In genomic region chr2:233443511-233444183, GRCh38 we compare ENCODE assay signal across 8 cellular contexts.
DNase-seq lines count a peak whose midpoint lies in the region; ATAC-seq and TF ChIP-seq lines count a peak whose summit lies in the region.

No MANE protein-coding gene starts in this region.

- no peak overlapping the region for H3K4me2 ChIP-seq in PC-9

- peaks cover 0 to 1% (median 0%) of the 10 kb centered on the region in 11 donors for H3K9me3 Mint-ChIP-seq in naive thymus-derived CD4-positive, alpha-beta T cell
- H3K9me3 Mint-ChIP-seq in stimulated activated naive B cell treated with anti-CD40 and anti-IgM and Interleukin-4, amounts not matched to agents 10 μg/mL and 1 μg/mL and 100 μg/mL, for 72 hours: no peaks in the 10 kb centered on the region

- 0 out of 2 replicates have a peak, but pooled peaks cover 3% of the 10 kb centered on the region for H4K20me1 ChIP-seq in PC-9 (ENCODE audit: insufficient read depth)

- no peak overlapping the region for H3K4me3 ChIP-seq in PC-9
- no peak overlapping the region for H3K4me3 ChIP-seq in naive thymus-derived CD4-positive, alpha-beta T cell (ENCODE audit: low read length)

- no peaks in the 10 kb centered on the region for H3K27me3 Mint-ChIP-seq in naive thymus-derived CD4-positive, alpha-beta T cell
- no peaks in the 10 kb centered on the region for H3K27me3 Mint-ChIP-seq in stimulated activated naive B cell treated with anti-CD40 and anti-IgM and Interleukin-4, amounts not matched to agents 10 μg/mL and 1 μg/mL and 100 μg/mL, for 72 hours

- intact Hi-C loops in PC-9 (cut with micrococcal nuclease; ENCODE audit: unreplicated experiment): loop anchor here (1.0 to 5.0 kb wide), 7 partner anchors 39 to 837 kb away; no protein-coding TSS in a partner anchor
- intact Hi-C loops in naive thymus-derived CD4-positive, alpha-beta T cell (cut with micrococcal nuclease): loop anchor here (1.0 to 10.0 kb wide), 11 partner anchors 21 to 589 kb away; partner anchors contain the start of gene ATG16L1 (in 1 of the 2)

- peak overlapping the region in 3 of 10 donors; percentile 1 to 51 (median 19) for H3K4me3 Mint-ChIP-seq in naive thymus-derived CD4-positive, alpha-beta T cell
- no peak overlapping the region for H3K4me3 Mint-ChIP-seq in stimulated activated naive B cell treated with anti-CD40 and anti-IgM and Interleukin-4, amounts not matched to agents 10 μg/mL and 1 μg/mL and 100 μg/mL, for 72 hours

- no peaks in the 10 kb centered on the region for H3K9me3 ChIP-seq in PC-9 (ENCODE audit: insufficient read depth, low read depth)
- no peaks in the 10 kb centered on the region for H3K9me3 ChIP-seq in naive thymus-derived CD4-positive, alpha-beta T cell (ENCODE audit: control insufficient read depth in 2 of 3, low read length in 3 of 3)

- BruUV-seq in PC-9 (replicated peaks; lab: Mats Ljungman, UMichigan): no TSS peak

- ATAC-seq in esophagus mucosa (peak; percentile 82), HG03565 (IDR thresholded peaks at IDR 0.05; ENCODE audit: unreplicated experiment) (no peak)
- ATAC-seq in naive thymus-derived CD4-positive, alpha-beta T cell: peak; percentile 96
- peak; percentile 93 to 94 for ATAC-seq in stimulated activated naive B cell treated with anti-CD40 and anti-IgM and Interleukin-4, amounts not matched to agents 10 μg/mL and 1 μg/mL and 100 μg/mL, for 72 hours (replicated peaks)

- no peak overlapping the region for H3K27ac ChIP-seq in PC-9
- H3K27ac ChIP-seq in naive thymus-derived CD4-positive, alpha-beta T cell (ENCODE audit: low read depth, low read length): peak overlapping the region; percentile 30

- DNase-seq in GDM1 (lab: John Stamatoyannopoulos, UW) (peak; percentile 55), HuH-7.5 (ENCODE audit: low spot score) (peak; percentile 96), PC-9 (peak; percentile 70 to 85)
- DNase-seq in activated T-cell treated with anti-CD3 and anti-CD28 coated beads, Interleukin-2, amount 50 U/mL, for 1 hour: peak; percentile 81
- DNase-seq in naive thymus-derived CD4-positive, alpha-beta T cell: peak; percentile 60 to 89 (median 82)
- DNase-seq in stimulated activated naive B cell treated with anti-CD40 and anti-IgM and Interleukin-4, amounts not matched to agents 10 μg/mL and 1 μg/mL and 100 μg/mL, for 72 hours: peak; percentile 69

- no peaks in the 10 kb centered on the region for H3K9me2 ChIP-seq in PC-9 (ENCODE audit: insufficient read depth)

- peaks cover 23% of the 10 kb centered on the region for H3F3A ChIP-seq in PC-9 (ENCODE audit: insufficient read depth, low read depth)

- no peaks in the 10 kb centered on the region for H3K27me3 ChIP-seq in PC-9 (ENCODE audit: insufficient read depth, low read depth)
- no peaks in the 10 kb centered on the region for H3K27me3 ChIP-seq in naive thymus-derived CD4-positive, alpha-beta T cell (ENCODE audit: control insufficient read depth in 2 of 2, insufficient read depth in 2 of 2, low read length in 2 of 2)

- peaks cover 16 to 42% (median 34%) of the 10 kb centered on the region in 7 donors for H3K4me1 Mint-ChIP-seq in naive thymus-derived CD4-positive, alpha-beta T cell
- H3K4me1 Mint-ChIP-seq in stimulated activated naive B cell treated with anti-CD40 and anti-IgM and Interleukin-4, amounts not matched to agents 10 μg/mL and 1 μg/mL and 100 μg/mL, for 72 hours: peaks cover 24 to 48% of the 10 kb centered on the region in 2 donors

- H3K4me1 ChIP-seq in PC-9 (replicated peaks; ENCODE audit: insufficient read depth): no peaks in the 10 kb centered on the region
- H3K4me1 ChIP-seq in naive thymus-derived CD4-positive, alpha-beta T cell (ENCODE audit: control insufficient read depth in 2 of 2, insufficient read depth in 2 of 2, low read length in 2 of 2): peaks cover 0 to 3% of the 10 kb centered on the region in 2 donors

- peak; percentile 97 for TF ChIP-seq CTCF in PC-9 (conservative IDR thresholded peaks at IDR 0.05)

- POLR2A ChIA-PET in PC-9 (lab: Charles Lee; ENCODE audit: unreplicated experiment): interaction anchor here (0.6 kb wide), 1 partner anchor 168 kb away, joined by 4 read pairs; no protein-coding TSS in a partner anchor
- POLR2A ChIA-PET in naive thymus-derived CD4-positive, alpha-beta T cell (lab: Charles Lee): interaction anchor here (0.6 to 12.9 kb wide), 8 partner anchors 20 to 110 kb away, joined by 3 to 127 read pairs (median 7); no protein-coding TSS in a partner anchor

- 0 out of 2 replicates have a peak, but pooled peaks cover 9% of the 10 kb centered on the region for H3K79me2 ChIP-seq in PC-9 (ENCODE audit: low read depth)

- CTCF ChIA-PET in PC-9 (lab: Charles Lee): interaction anchor here (0.6 to 1.6 kb wide), 11 partner anchors 24 to 389 kb away, joined by 3 to 16 read pairs (median 5); no protein-coding TSS in a partner anchor
- CTCF ChIA-PET in naive thymus-derived CD4-positive, alpha-beta T cell (lab: Charles Lee): interaction anchor here (0.6 to 18.1 kb wide), 24 partner anchors 8 to 194 kb away, joined by 3 to 379 read pairs (median 4); partner anchors contain the start of gene DGKD

- H3K27ac Mint-ChIP-seq in naive thymus-derived CD4-positive, alpha-beta T cell: peak overlapping the region; percentile 65 to 88 (median 80)
- H3K27ac Mint-ChIP-seq in stimulated activated naive B cell treated with anti-CD40 and anti-IgM and Interleukin-4, amounts not matched to agents 10 μg/mL and 1 μg/mL and 100 μg/mL, for 72 hours: peak overlapping the region; percentile 4

- H2AFZ ChIP-seq in PC-9: no peak overlapping the region

- H3K36me3 Mint-ChIP-seq in naive thymus-derived CD4-positive, alpha-beta T cell: peaks cover 15 to 52% (median 29%) of the 10 kb centered on the region in 5 donors
- H3K36me3 Mint-ChIP-seq in stimulated activated naive B cell treated with anti-CD40 and anti-IgM and Interleukin-4, amounts not matched to agents 10 μg/mL and 1 μg/mL and 100 μg/mL, for 72 hours: peaks cover 63 to 78% of the 10 kb centered on the region in 2 donors

- peaks cover 28% of the 10 kb centered on the region for H3K36me3 ChIP-seq in PC-9 (ENCODE audit: low read depth)
- peaks cover 0 to 91% (median 18%) of the 10 kb centered on the region in 3 experiments for H3K36me3 ChIP-seq in naive thymus-derived CD4-positive, alpha-beta T cell (ENCODE audit: control insufficient read depth in 2 of 3, insufficient read depth in 3 of 3, low read length in 3 of 3)
